ENCODE assay signal across 1 cellular context in the genomic region with DNA sequence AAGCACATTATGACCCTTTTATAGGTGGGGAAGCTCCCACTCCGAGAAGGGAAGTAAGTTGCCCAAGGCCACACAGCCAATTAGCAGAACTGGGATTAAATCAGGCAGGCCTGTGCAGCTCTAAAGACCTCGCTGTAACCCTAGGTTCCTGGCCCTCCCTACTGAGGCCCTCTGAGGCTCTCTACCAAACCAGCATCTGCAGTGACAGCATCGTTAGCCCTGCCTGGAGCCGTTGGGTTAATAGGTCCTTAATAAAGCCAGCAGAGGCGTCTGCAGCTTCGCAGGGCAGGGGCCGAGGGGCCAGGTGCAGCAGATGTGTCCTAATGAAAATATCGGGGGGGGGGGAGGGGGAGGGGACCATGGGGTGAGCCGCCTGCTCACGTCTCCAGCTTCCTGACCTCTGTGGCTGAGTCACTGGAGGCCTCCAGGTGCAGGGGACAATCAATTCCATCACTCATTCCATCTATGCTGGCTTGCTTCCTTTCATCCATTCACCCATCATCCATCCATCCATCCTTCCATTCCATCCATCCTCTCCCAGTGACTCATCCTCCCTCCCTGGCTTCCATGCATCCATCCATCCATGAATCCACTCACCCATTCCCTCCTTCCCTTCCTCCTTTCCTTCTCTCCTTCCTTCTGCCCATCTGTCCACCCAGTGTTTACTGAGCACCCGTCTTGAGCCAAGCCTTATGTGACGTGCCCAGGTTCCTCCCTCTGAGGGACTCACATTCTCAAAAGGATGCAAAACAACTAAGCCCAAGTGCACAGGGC.
TF ChIP-seq lines count a peak whose summit lies in the region.

No MANE protein-coding gene starts in this region.

TF ChIP-seq in K562, 482 proteins besides CTCF, POLR2A, EP300 and RAD21 (continued from another document):
- TF ChIP-seq VEZF1 (CRISPR knock-in tag; IDR thresholded peaks at IDR 0.05) (peak; percentile 38), SPI1 (IDR thresholded peaks at IDR 0.05; ENCODE audit: borderline replicate concordance, low read depth, low read length) (0 out of 2 replicates have a peak, but pooled peaks have one; percentile 0), DLX4 (CRISPR knock-in tag; IDR thresholded peaks at IDR 0.05) (no peak), NEUROD1 (IDR thresholded peaks at IDR 0.05; ENCODE audit: borderline replicate concordance, low read depth, low read length, partially characterized antibody) (no peak), ZNF12 (CRISPR knock-in tag; IDR thresholded peaks at IDR 0.05) (no peak), ZFP36 (IDR thresholded peaks at IDR 0.05; ENCODE audit: low read depth, low read length, partially characterized antibody) (peak; percentile 34), HDAC1 (IDR thresholded peaks at IDR 0.05) (peak in 1 of 2 experiments; percentile 67; a peak in 2 of 4 replicates)
- TF ChIP-seq, protein P1, sequence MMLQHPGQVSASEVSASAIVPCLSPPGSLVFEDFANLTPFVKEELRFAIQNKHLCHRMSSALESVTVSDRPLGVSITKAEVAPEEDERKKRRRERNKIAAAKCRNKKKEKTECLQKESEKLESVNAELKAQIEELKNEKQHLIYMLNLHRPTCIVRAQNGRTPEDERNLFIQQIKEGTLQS (IDR thresholded peaks at IDR 0.05), result 0 out of 2 replicates have a peak, but pooled peaks have one; percentile 11
- TF ChIP-seq, protein P1 (CRISPR knock-in tag; conservative IDR thresholded peaks at IDR 0.05), result no peak
- TF ChIP-seq, protein P2, sequence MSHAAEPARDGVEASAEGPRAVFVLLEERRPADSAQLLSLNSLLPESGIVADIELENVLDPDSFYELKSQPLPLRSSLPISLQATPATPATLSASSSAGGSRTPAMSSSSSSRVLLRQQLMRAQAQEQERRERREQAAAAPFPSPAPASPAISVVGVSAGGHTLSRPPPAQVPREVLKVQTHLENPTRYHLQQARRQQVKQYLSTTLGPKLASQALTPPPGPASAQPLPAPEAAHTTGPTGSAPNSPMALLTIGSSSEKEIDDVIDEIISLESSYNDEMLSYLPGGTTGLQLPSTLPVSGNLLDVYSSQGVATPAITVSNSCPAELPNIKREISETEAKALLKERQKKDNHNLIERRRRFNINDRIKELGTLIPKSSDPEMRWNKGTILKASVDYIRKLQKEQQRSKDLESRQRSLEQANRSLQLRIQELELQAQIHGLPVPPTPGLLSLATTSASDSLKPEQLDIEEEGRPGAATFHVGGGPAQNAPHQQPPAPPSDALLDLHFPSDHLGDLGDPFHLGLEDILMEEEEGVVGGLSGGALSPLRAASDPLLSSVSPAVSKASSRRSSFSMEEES (CRISPR knock-in tag; IDR thresholded peaks at IDR 0.05), result no peak
